8 cellular contexts compared by ENCODE assay signal in genomic region chr1:86018311-86018923, GRCh38.
DNase-seq lines count a peak whose midpoint lies in the region; ATAC-seq, FAIRE-seq and TF ChIP-seq lines count a peak whose summit lies in the region.

No MANE protein-coding gene starts in this region.

- peak; percentile 41 to 57 for TF ChIP-seq CTCF in Caco-2 (IDR thresholded peaks at IDR 0.05; ENCODE audit: insufficient read depth in 1 of 2, low read depth in 1 of 2, low read length in 1 of 2, severe bottlenecking in 1 of 2, unreplicated experiment in 1 of 2)
- TF ChIP-seq CTCF in OCI-LY7 (conservative IDR thresholded peaks at IDR 0.05; ENCODE audit: low read length), result peak; percentile 97
- TF ChIP-seq CTCF in endothelial cell (IDR thresholded peaks at IDR 0.05; ENCODE audit: unreplicated experiment), result peak; percentile 64
- peak; percentile 12 to 72 (median 64) for TF ChIP-seq CTCF in pancreas (IDR thresholded peaks at IDR 0.05)

- BruUV-seq in Caco-2 (replicated peaks; lab: Mats Ljungman, UMichigan) (no TSS peak), OCI-LY7 (replicated peaks; lab: Mats Ljungman, UMichigan) (no TSS peak)

- ATAC-seq in GM18519 (IDR thresholded peaks at IDR 0.05; ENCODE audit: low FRiP score, unreplicated experiment), result peak; percentile 42
- peak; percentile 71 for ATAC-seq in HG03175 (IDR thresholded peaks at IDR 0.05; ENCODE audit: unreplicated experiment)
- peak in 2 of 4 donors; percentile 56 to 67 for ATAC-seq in pancreas
- ATAC-seq in HG02870 (IDR thresholded peaks at IDR 0.05; ENCODE audit: unreplicated experiment), result no peak

- no peaks in the 10 kb centered on the region for H3K27me3 Mint-ChIP-seq in Caco-2 (ENCODE audit: insufficient read depth, unreplicated experiment)
- H3K27me3 Mint-ChIP-seq in endothelial cell (ENCODE audit: unreplicated experiment), result no peaks in the 10 kb centered on the region

- H3K4me3 Mint-ChIP-seq in Caco-2 (ENCODE audit: unreplicated experiment) (no peak overlapping the region), endothelial cell (ENCODE audit: unreplicated experiment) (no peak overlapping the region)

- no peak overlapping the region for H3K27ac ChIP-seq in OCI-LY7 (ENCODE audit: low read depth, low read length, poor library complexity, severe bottlenecking)
- H3K27ac ChIP-seq in pancreas, result no peak overlapping the region

- no peaks in the 10 kb centered on the region for H3K9me3 ChIP-seq in Caco-2
- no peaks in the 10 kb centered on the region for H3K9me3 ChIP-seq in OCI-LY7 (ENCODE audit: low read length)
- H3K9me3 ChIP-seq in pancreas, result no peaks in the 10 kb centered on the region

- H4K20me1 ChIP-seq in OCI-LY7 (ENCODE audit: insufficient read depth, low read length), result no peaks in the 10 kb centered on the region

- H3K4me3 ChIP-seq in Caco-2 (ENCODE audit: low read depth, low read length) (no peak overlapping the region), OCI-LY7 (ENCODE audit: low read depth, low read length, poor library complexity, severe bottlenecking) (no peak overlapping the region), pancreas (no peak overlapping the region)

- DNase-seq in Caco-2 (peak in 1 of 2 experiments; percentile 8), OCI-LY7 (ENCODE audit: low spot score) (peak; percentile 40), endothelial cell (ENCODE audit: low spot score) (peak; percentile 35), pancreas (peak in 1 of 6 donors; percentile 10)
- DNase-seq in effector CD4-positive, alpha-beta T cell, result no peak

- no peak overlapping the region for H2AFZ ChIP-seq in OCI-LY7 (ENCODE audit: low read length)

- H3K9me3 Mint-ChIP-seq in Caco-2 (ENCODE audit: unreplicated experiment) (no peaks in the 10 kb centered on the region), endothelial cell (ENCODE audit: unreplicated experiment) (no peaks in the 10 kb centered on the region)

- H3K4me2 ChIP-seq in OCI-LY7 (ENCODE audit: low read length), result no peak overlapping the region

- H3K4me1 Mint-ChIP-seq in Caco-2 (ENCODE audit: low read depth, unreplicated experiment) (no peaks in the 10 kb centered on the region), endothelial cell (ENCODE audit: unreplicated experiment) (peaks cover 4% of the 10 kb centered on the region)

- CTCF ChIA-PET in Caco-2 (lab: Charles Lee) (interaction anchor here (0.6 to 1.0 kb wide), 3 partner anchors 258 to 710 kb away, joined by 3 read pairs; no protein-coding TSS in a partner anchor), OCI-LY7 (lab: Charles Lee; ENCODE audit: unreplicated experiment) (no interaction called here)

- no peak overlapping the region for H3K27ac Mint-ChIP-seq in Caco-2 (ENCODE audit: unreplicated experiment)
- no peak overlapping the region for H3K27ac Mint-ChIP-seq in endothelial cell (ENCODE audit: unreplicated experiment)

- H3K27me3 ChIP-seq in Caco-2 (replicated peaks; ENCODE audit: control insufficient read depth, insufficient read depth, low read length), result no peaks in the 10 kb centered on the region
- peaks cover 0 to 3% (median 0%) of the 10 kb centered on the region in 4 donors for H3K27me3 ChIP-seq in pancreas

- H3K36me3 Mint-ChIP-seq in Caco-2 (ENCODE audit: insufficient read depth, unreplicated experiment), result no peaks in the 10 kb centered on the region
- no peaks in the 10 kb centered on the region for H3K36me3 Mint-ChIP-seq in endothelial cell (ENCODE audit: low read depth, unreplicated experiment)

- no peaks in the 10 kb centered on the region for H3K4me1 ChIP-seq in Caco-2
- no peaks in the 10 kb centered on the region for H3K4me1 ChIP-seq in OCI-LY7 (ENCODE audit: insufficient read depth, low read length, poor library complexity, severe bottlenecking)
- H3K4me1 ChIP-seq in pancreas, result no peaks in the 10 kb centered on the region

- no peaks in the 10 kb centered on the region for H3K79me2 ChIP-seq in OCI-LY7 (ENCODE audit: insufficient read depth, low read depth, low read length)

- H3K36me3 ChIP-seq in Caco-2 (ENCODE audit: control insufficient read depth, insufficient read depth, low read length), result no peaks in the 10 kb centered on the region
- H3K36me3 ChIP-seq in OCI-LY7 (ENCODE audit: insufficient read depth, low read length), result no peaks in the 10 kb centered on the region
- no peaks in the 10 kb centered on the region for H3K36me3 ChIP-seq in pancreas

- POLR2A ChIA-PET in Caco-2 (lab: Charles Lee), result no interaction called here
- POLR2A ChIA-PET in OCI-LY7 (lab: Charles Lee), result interaction anchor here (0.6 to 1.6 kb wide), 2 partner anchors 17 to 501 kb away, joined by 3 to 5 read pairs; no protein-coding TSS in a partner anchor

- peak; percentile 61 for FAIRE-seq in pancreas (lab: Jason Lieb, UNC)

- no peaks in the 10 kb centered on the region for H3K9me2 ChIP-seq in OCI-LY7 (ENCODE audit: insufficient read depth, low read length)

- WGBS in pancreas, 2 donors, result 20 to 32% methylated on average over 2 of the region's 2 CpGs

- intact Hi-C loops in Caco-2 (cut with micrococcal nuclease; ENCODE audit: unreplicated experiment) (loop anchor here (1.0 kb wide), 3 partner anchors 124 to 710 kb away; partner anchors contain the start of gene ZNHIT6), OCI-LY7 (cut with micrococcal nuclease; ENCODE audit: unreplicated experiment) (loop anchor here (10.0 kb wide), 1 partner anchor 114 kb away; no protein-coding TSS in a partner anchor), pancreas (cut with DNase I) (no loop called here)

Comparison
In these comparisons a context has a peak if more than half of its experiments do, and no peak if none do; other contexts are left out.
1. intact Hi-C loops: an anchor here in Caco-2 (1.0 kb wide) and OCI-LY7 (10.0 kb wide); none called in pancreas.